Comparison of ENCODE assay signal across 24 cellular contexts in genomic region chr12:130463818-130464663, GRCh38.
"Had no signal": no experiment of that assay in that cellular context is flagged by ENCODE, and none has a peak within 500 bp of the region (broad histone marks: within the 10 kb centered on the region; RNA-seq: fewer than 3 reads in every experiment).

No MANE protein-coding gene starts in this region.

- H3K36me3 ChIP-seq: brain microvascular endothelial cell, cardiac muscle cell, MG63 had no signal

- ATAC-seq: PC-3, T-cell had no signal

- H3K27me3 ChIP-seq: brain microvascular endothelial cell, cardiac muscle cell, MG63 had no signal

- H3K27ac ChIP-seq: brain microvascular endothelial cell, cardiac muscle cell, SK-N-MC had no signal

- H3K4me3 ChIP-seq: cardiac muscle cell, MG63, SK-N-MC had no signal

- FAIRE-seq: RCC 7860, TTC549 had no signal

- DNase-seq: activated B cell treated with CpG ODN at 0.5 μM for 24 hours; activated CD4-positive, alpha-beta T cell treated with anti-CD3 and anti-CD28 coated beads for 1 hour; activated CD4-positive, alpha-beta T cell treated with anti-CD3 and anti-CD28 coated beads, Interleukin-2, amount 10 ng/mL, durations not matched to agents 24 days and 14 days; activated CD4-positive, alpha-beta T cell treated with anti-CD3 and anti-CD28 coated beads, Interleukin-2, amount 50 U/mL, for 48 hours; activated gamma-delta T cell treated with Interleukin-2 at 50 U/mL for 16 hours; activated naive CD4-positive, alpha-beta T cell treated with anti-CD3 and anti-CD28 coated beads, Interleukin-2, amount 10 ng/mL, durations not matched to agents 7 days and 5 days; activated naive CD8-positive, alpha-beta T cell treated with anti-CD3 and anti-CD28 coated beads for 36 hours; activated T-cell treated with anti-CD3 and anti-CD28 coated beads for 4 hours; activated T-cell treated with anti-CD3 and anti-CD28 coated beads, Interleukin-2, amount 50 U/mL, for 48 hours; brain microvascular endothelial cell; MG63; NCI-H1048; NCI-H146; NCI-H2029; NCI-H446; PC-3; SIG-M5; T-cell; T-helper 2 cell; T1000 had no signal
